ENCODE assay signal across 13 cellular contexts in the genomic region with DNA sequence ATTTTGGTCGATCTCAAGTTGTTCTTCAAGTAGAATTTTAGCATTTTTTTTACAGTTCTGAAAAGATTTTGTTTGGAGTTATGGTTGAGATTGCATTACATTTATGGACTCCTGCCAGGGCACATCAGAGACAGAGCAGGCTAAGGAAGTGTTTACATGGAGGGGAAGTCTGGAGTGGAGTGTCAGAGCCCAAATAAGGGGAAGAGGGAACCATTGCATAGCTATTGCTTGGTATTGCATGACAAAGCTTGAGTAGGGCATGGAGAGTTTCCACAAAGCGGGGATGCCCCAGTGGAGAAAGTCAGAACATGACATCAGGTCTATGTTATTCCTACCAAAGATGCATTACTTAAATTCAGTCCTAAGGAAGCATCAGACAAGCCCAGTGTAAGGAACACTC.
DNase-seq lines count a peak whose midpoint lies in the region; ATAC-seq and TF ChIP-seq lines count a peak whose summit lies in the region.
"Had no signal": no experiment of that assay in that cellular context is flagged by ENCODE, and none has a peak within 500 bp of the region (broad histone marks: within the 10 kb centered on the region; RNA-seq: fewer than 3 reads in every experiment).

No MANE protein-coding gene starts in this region.

- intact Hi-C loops in lower lobe of right lung (cut with DNase I) = no loop called here

- ATAC-seq in T-helper 17 cell (peak; percentile 37), lower lobe of right lung (peak; percentile 85 to 93), HG02678 (IDR thresholded peaks at IDR 0.05; ENCODE audit: unreplicated experiment) (no peak)
- ATAC-seq: K562 had no signal

- H3K4me3 Mint-ChIP-seq in T-helper 17 cell (no peak overlapping the region), endodermal cell (no peak overlapping the region)
- H3K4me3 Mint-ChIP-seq: CD4-positive, CD25-positive, alpha-beta regulatory T cell had no signal

- H3K9ac ChIP-seq in endodermal cell (ENCODE audit: extremely low read depth, low read length, poor library complexity, severe bottlenecking) = no peak overlapping the region

- no peaks in the 10 kb centered on the region for H3K9me3 ChIP-seq in T-helper 17 cell (ENCODE audit: control insufficient read depth, low read length, poor library complexity, severe bottlenecking)
- no peaks in the 10 kb centered on the region for H3K9me3 ChIP-seq in lower lobe of right lung
- no peaks in the 10 kb centered on the region for H3K9me3 ChIP-seq in endodermal cell (ENCODE audit: control insufficient read depth, low read length)

- DNase-seq in CD1c-positive myeloid dendritic cell (ENCODE audit: extremely low spot score) (peak; percentile 93), HT1080 (ENCODE audit: low read depth) (peak; percentile 7), T-helper 17 cell (no peak), lower lobe of right lung (peak; percentile 47), endodermal cell (no peak), NCI-H1694 (lab: John Stamatoyannopoulos, UW) (no peak), D341Med (ENCODE audit: low spot score) (no peak)
- DNase-seq: CD4-positive, CD25-positive, alpha-beta regulatory T cell; erythroblast; NCI-H345 had no signal

- H3K4me1 Mint-ChIP-seq in T-helper 17 cell = no peaks in the 10 kb centered on the region
- H3K4me1 Mint-ChIP-seq in endodermal cell = no peaks in the 10 kb centered on the region
- H3K4me1 Mint-ChIP-seq: CD4-positive, CD25-positive, alpha-beta regulatory T cell had no signal

- H3K4me1 ChIP-seq in lower lobe of right lung = no peaks in the 10 kb centered on the region
- H3K4me1 ChIP-seq in endodermal cell (ENCODE audit: control insufficient read depth, insufficient read depth, low read length) = no peaks in the 10 kb centered on the region

- no peaks in the 10 kb centered on the region for H3K9me3 Mint-ChIP-seq in endodermal cell

- no peak for TF ChIP-seq CTCF in lower lobe of right lung (IDR thresholded peaks at IDR 0.05)
- no peak for TF ChIP-seq CTCF in endodermal cell (conservative IDR thresholded peaks at IDR 0.05)

- 81% methylated on average over 2 of the region's 2 CpGs; no CpG with 5 or more reads in 1 of the 2 experiments for WGBS in endodermal cell (ENCODE audit: insufficient coverage in 1 of 2, insufficient read length in 1 of 2), 2 experiments

- peaks cover 18% of the 10 kb centered on the region for H3K27me3 Mint-ChIP-seq in T-helper 17 cell
- peaks cover 2% of the 10 kb centered on the region for H3K27me3 Mint-ChIP-seq in endodermal cell (ENCODE audit: insufficient read depth)

- no peaks in the 10 kb centered on the region for H3K36me3 ChIP-seq in lower lobe of right lung
- H3K36me3 ChIP-seq in endodermal cell (ENCODE audit: control insufficient read depth, insufficient read depth, low read length) = no peaks in the 10 kb centered on the region
- H3K36me3 ChIP-seq: cardiac muscle cell had no signal

- H3K27ac ChIP-seq in lower lobe of right lung (no peak overlapping the region), endodermal cell (ENCODE audit: low read depth, low read length) (no peak overlapping the region)
- H3K27ac ChIP-seq: cardiac muscle cell had no signal

- no peaks in the 10 kb centered on the region for H3K36me3 Mint-ChIP-seq in T-helper 17 cell (ENCODE audit: low read depth)
- no peaks in the 10 kb centered on the region for H3K36me3 Mint-ChIP-seq in endodermal cell (ENCODE audit: low read depth)
- H3K36me3 Mint-ChIP-seq: CD4-positive, CD25-positive, alpha-beta regulatory T cell had no signal

- H3K4me3 ChIP-seq in lower lobe of right lung (no peak overlapping the region), endodermal cell (ENCODE audit: low read length) (no peak overlapping the region)
- H3K4me3 ChIP-seq: cardiac muscle cell, K562 had no signal

- no peak overlapping the region for H3K27ac Mint-ChIP-seq in T-helper 17 cell
- no peak overlapping the region for H3K27ac Mint-ChIP-seq in endodermal cell
- H3K27ac Mint-ChIP-seq: CD4-positive, CD25-positive, alpha-beta regulatory T cell had no signal

- H3K27me3 ChIP-seq in lower lobe of right lung (ENCODE audit: low read depth) = no peaks in the 10 kb centered on the region
- peaks cover 28% of the 10 kb centered on the region for H3K27me3 ChIP-seq in endodermal cell (ENCODE audit: control insufficient read depth, insufficient read depth, low read length, poor library complexity, severe bottlenecking)
- H3K27me3 ChIP-seq: cardiac muscle cell had no signal

Comparison
In these comparisons a context has a peak if more than half of its experiments do, and no peak if none do; other contexts are left out.
1. DNase-seq: peak in CD1c-positive myeloid dendritic cell (single experiment), HT1080 (single experiment) and lower lobe of right lung (single experiment); none in T-helper 17 cell (0 of 3), endodermal cell (single experiment), NCI-H1694 (single experiment) and D341Med (single experiment).